Comparison of ENCODE assay signal across 17 cellular contexts in the genomic region with DNA sequence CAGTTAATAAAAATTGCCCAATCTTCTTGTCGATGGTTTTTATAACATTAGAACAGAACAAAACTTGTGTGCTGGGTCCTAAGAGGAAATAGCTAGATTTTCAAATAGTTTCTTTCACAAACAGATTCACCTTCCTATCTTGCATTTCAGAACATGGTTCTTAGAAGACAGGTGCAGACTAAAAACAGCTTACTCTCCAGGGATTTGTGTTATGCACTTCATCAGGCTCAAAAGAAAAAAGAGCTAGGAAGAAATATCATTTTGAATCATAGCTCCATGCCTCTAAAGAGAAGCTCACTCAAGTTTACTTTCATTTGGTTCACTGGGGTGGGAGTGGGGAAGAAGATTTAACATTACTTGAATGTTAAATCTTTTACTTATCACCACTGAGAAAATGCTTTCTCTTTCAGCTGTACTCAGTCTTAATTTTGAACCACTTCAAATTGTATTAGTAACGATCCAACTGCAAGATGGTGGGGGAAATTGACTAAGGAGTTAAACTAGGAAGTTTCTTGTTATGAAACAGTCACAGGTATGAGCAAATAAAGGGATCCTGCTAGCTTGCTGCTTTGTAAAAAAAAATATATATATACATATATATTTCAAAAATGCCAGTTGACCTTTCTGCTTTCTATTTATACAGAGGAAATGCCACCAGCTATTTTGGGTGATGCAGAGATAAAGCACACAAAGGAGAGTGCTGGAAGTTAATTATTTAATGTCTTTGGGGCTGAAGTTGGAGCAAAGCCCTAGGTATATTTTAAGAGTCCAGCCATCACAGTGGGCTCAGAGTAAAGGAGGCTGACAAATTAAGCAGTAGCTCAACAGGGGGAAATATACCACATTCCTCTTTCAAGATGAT. TPM values are rescaled to one million over a fixed set of nuclear protein-coding genes. Genes with fewer than 3 reads are reported as not detected.
DNase-seq lines count a peak whose midpoint lies in the region; ATAC-seq and TF ChIP-seq lines count a peak whose summit lies in the region.
"Had no signal": no experiment of that assay in that cellular context is flagged by ENCODE, and none has a peak within 500 bp of the region (broad histone marks: within the 10 kb centered on the region; RNA-seq: fewer than 3 reads in every experiment).

No MANE protein-coding gene starts in this region.

- H3K9me3 ChIP-seq in heart left ventricle: no peaks in the 10 kb centered on the region
- H3K9me3 ChIP-seq in endocrine pancreas (ENCODE audit: control insufficient read depth, low read length): no peaks in the 10 kb centered on the region
- H3K9me3 ChIP-seq in HAP-1: no peaks in the 10 kb centered on the region
- H3K9me3 ChIP-seq: uterus had no signal

- H3K4me1 ChIP-seq in heart left ventricle (peaks cover 0 to 52% (median 16%) of the 10 kb centered on the region in 12 donors), endocrine pancreas (ENCODE audit: control insufficient read depth, insufficient read depth, low read length) (peaks cover 19% of the 10 kb centered on the region), HAP-1 (no peaks in the 10 kb centered on the region)
- H3K4me1 ChIP-seq: uterus had no signal

- no peak for TF ChIP-seq CTCF in heart left ventricle (IDR thresholded peaks at IDR 0.05)

- H3K9ac ChIP-seq in endocrine pancreas (ENCODE audit: control insufficient read depth, insufficient read depth, low read length): no peak overlapping the region
- H3K9ac ChIP-seq: GM23248 had no signal

- H3K4me3 ChIP-seq in heart left ventricle: no peak overlapping the region
- H3K4me3 ChIP-seq in endocrine pancreas (ENCODE audit: control insufficient read depth, insufficient read depth, low read length): peak overlapping the region; percentile 19
- H3K4me3 ChIP-seq in HAP-1: no peak overlapping the region
- H3K4me3 ChIP-seq: GM23248, SK-N-MC, uterus had no signal

- TF ChIP-seq POLR2A in heart left ventricle (IDR thresholded peaks at IDR 0.05): no peak

- H3K36me3 ChIP-seq in heart left ventricle: no peaks in the 10 kb centered on the region
- H3K36me3 ChIP-seq in endocrine pancreas (ENCODE audit: control insufficient read depth, insufficient read depth, low read length): peaks cover 3% of the 10 kb centered on the region
- H3K36me3 ChIP-seq in HAP-1 (replicated peaks): no peaks in the 10 kb centered on the region
- H3K36me3 ChIP-seq: uterus had no signal

- H3K27ac ChIP-seq in heart left ventricle: peak overlapping the region in 10 of 12 donors; percentile 5 to 76 (median 42)
- H3K27ac ChIP-seq: GM23248, SK-N-MC, uterus had no signal

- in situ Hi-C loops in HAP-1 (cut with MboI; ENCODE audit: low sequenced_read_pairs): no loop called here

- peak in 3 of 4 donors; percentile 4 to 48 (median 32) for ATAC-seq in heart left ventricle
- peak; percentile 47 for ATAC-seq in HG03354 (IDR thresholded peaks at IDR 0.05; ENCODE audit: poor library complexity, severe bottlenecking, unreplicated experiment)
- ATAC-seq in HG02852 (IDR thresholded peaks at IDR 0.05; ENCODE audit: unreplicated experiment): no peak

- 50 to 64% (median 59%) methylated on average over 2 of the region's 2 CpGs for WGBS in heart left ventricle, 4 donors

- DNase-seq in heart left ventricle (no peak), cardiac septum (ENCODE audit: low spot score) (no peak), NCI-H524 treated with DMSO at 0.1 percent for 48 hours (lab: John Stamatoyannopoulos, UW) (no peak), HAP-1 (ENCODE audit: low spot score in 2 of 2) (no peak), hippocampal formation (lab: John Stamatoyannopoulos, UW) (no peak)
- DNase-seq: activated naive CD8-positive, alpha-beta T cell treated with anti-CD3 and anti-CD28 coated beads for 36 hours; activated T-cell treated with anti-CD3 and anti-CD28 coated beads, Interleukin-2, amount 50 U/mL, for 24 hours; GM23248; NCI-H1092; NCI-H226; posterior cingulate gyrus; stimulated activated CD4-positive, alpha-beta T cell treated with anti-CD3 and anti-CD28 coated beads, Interleukin-12 subunit alpha, Interleukin-12 subunit beta, amount 100 ng/mL, for 4 hours; uterus had no signal

- no peaks in the 10 kb centered on the region for H3K27me3 ChIP-seq in heart left ventricle
- H3K27me3 ChIP-seq in endocrine pancreas (ENCODE audit: control insufficient read depth, insufficient read depth, low read length): no peaks in the 10 kb centered on the region
- H3K27me3 ChIP-seq in HAP-1 (ENCODE audit: low read depth): no peaks in the 10 kb centered on the region
- H3K27me3 ChIP-seq: uterus had no signal

- intact Hi-C loops in heart left ventricle (cut with DNase I) (no loop called here), cardiac septum (cut with DNase I) (no loop called here)

RNA-seq across cellular contexts. Expression of gene NUDT16, which starts 28.3 kb away (rescaled TPM):
- total RNA-seq in heart left ventricle (10 to 100 TPM; 27.6 to 49.6 (median 33.9) TPM), cardiac septum (46.7 TPM)
- polyA plus RNA-seq in heart left ventricle: 10 to 100 TPM; 32.9 to 68.2 TPM
